ENCODE assay signal across 23 cellular contexts in the genomic region with DNA sequence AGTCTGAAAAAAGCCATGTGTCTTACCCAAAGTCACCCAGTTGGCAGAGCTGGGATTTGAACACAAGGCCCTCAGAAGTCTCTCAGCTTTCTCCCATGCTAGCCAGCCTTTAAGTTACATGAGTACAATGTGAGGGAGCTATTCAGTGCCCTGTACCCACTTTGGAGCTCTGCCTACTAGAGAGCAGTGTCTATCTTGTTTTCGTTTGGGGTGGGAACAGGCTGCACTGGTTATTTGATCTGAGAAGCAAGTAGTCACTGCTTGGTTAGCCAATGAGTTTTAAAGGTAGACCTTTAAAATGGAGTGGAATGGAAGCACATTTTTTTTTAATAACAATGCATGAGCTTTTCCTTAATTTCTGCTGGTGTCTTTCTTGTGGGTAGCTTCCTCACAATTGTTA.
DNase-seq lines count a peak whose midpoint lies in the region; ATAC-seq and TF ChIP-seq lines count a peak whose summit lies in the region.
"Had no signal": no experiment of that assay in that cellular context is flagged by ENCODE, and none has a peak within 500 bp of the region (broad histone marks: within the 10 kb centered on the region; RNA-seq: fewer than 3 reads in every experiment).

No MANE protein-coding gene starts in this region.

- no peak overlapping the region for H2BK15ac ChIP-seq in mesenchymal stem cell (ENCODE audit: low read depth, poor library complexity, severe bottlenecking)

- no peak overlapping the region for H2BK5ac ChIP-seq in mesenchymal stem cell (ENCODE audit: low read depth, low read length, poor library complexity, severe bottlenecking)

- no peak overlapping the region for H4K91ac ChIP-seq in mesenchymal stem cell (ENCODE audit: low read length)

- H3K4me2 ChIP-seq in mesenchymal stem cell (ENCODE audit: low read length, poor library complexity, severe bottlenecking) = no peak overlapping the region

- no peak overlapping the region for H3K9ac ChIP-seq in mesenchymal stem cell (ENCODE audit: low read length)
- H3K9ac ChIP-seq: BLaER1 treated with 17β-estradiol and CSF1 and Interleukin-3, amounts not matched to agents 10 nM and 100 nM; GM23248 had no signal

- TF ChIP-seq CTCF in type B pancreatic cell (conservative IDR thresholded peaks at IDR 0.05) = no peak

- H3K23ac ChIP-seq in mesenchymal stem cell (ENCODE audit: low read length in 2 of 2) = no peak overlapping the region

- no peaks in the 10 kb centered on the region for H3K27me3 ChIP-seq in mesenchymal stem cell (ENCODE audit: control insufficient read depth in 1 of 2, insufficient read depth in 1 of 2, low read length in 2 of 2)
- H3K27me3 ChIP-seq: BLaER1 treated with 17β-estradiol and CSF1 and Interleukin-3, amounts not matched to agents 10 nM and 100 nM; MG63; SJCRH30 had no signal

- no peak overlapping the region for H2AFZ ChIP-seq in mesenchymal stem cell (ENCODE audit: low read depth, low read length)
- H2AFZ ChIP-seq: GM23248 had no signal

- 86% methylated on average over 1 of the region's 1 CpG for WGBS in mesenchymal stem cell

- H3K14ac ChIP-seq in mesenchymal stem cell (ENCODE audit: low read length in 2 of 2) = no peak overlapping the region

- peaks cover 24% of the 10 kb centered on the region for H3K4me1 ChIP-seq in mesenchymal stem cell (ENCODE audit: control insufficient read depth, insufficient read depth, low read depth, low read length)

- H3K4me3 Mint-ChIP-seq in activated naive CD8-positive, alpha-beta T cell treated with anti-CD3 and anti-CD28 coated beads, Interleukin-2, amount 50 U/mL, for 24 hours = no peak overlapping the region
- H3K4me3 Mint-ChIP-seq in activated naive CD8-positive, alpha-beta T cell treated with anti-CD3 and anti-CD28 coated beads for 36 hours = no peak overlapping the region
- peak overlapping the region; percentile 46 for H3K4me3 Mint-ChIP-seq in central memory CD8-positive, alpha-beta T cell
- peak overlapping the region; percentile 16 for H3K4me3 Mint-ChIP-seq in stimulated activated effector memory CD8-positive, alpha-beta T cell treated with anti-CD3 and anti-CD28 coated beads, Interleukin-12 subunit alpha, Interleukin-12 subunit beta, amount 100 ng/mL, for 72 hours
- no peak overlapping the region for H3K4me3 Mint-ChIP-seq in type B pancreatic cell
- H3K4me3 Mint-ChIP-seq: CD4-positive, alpha-beta memory T cell had no signal

- H3K9me3 Mint-ChIP-seq in activated naive CD8-positive, alpha-beta T cell treated with anti-CD3 and anti-CD28 coated beads, Interleukin-2, amount 50 U/mL, for 24 hours = no peaks in the 10 kb centered on the region
- no peaks in the 10 kb centered on the region for H3K9me3 Mint-ChIP-seq in activated naive CD8-positive, alpha-beta T cell treated with anti-CD3 and anti-CD28 coated beads for 36 hours
- no peaks in the 10 kb centered on the region for H3K9me3 Mint-ChIP-seq in central memory CD8-positive, alpha-beta T cell
- H3K9me3 Mint-ChIP-seq in stimulated activated effector memory CD8-positive, alpha-beta T cell treated with anti-CD3 and anti-CD28 coated beads, Interleukin-12 subunit alpha, Interleukin-12 subunit beta, amount 100 ng/mL, for 72 hours = no peaks in the 10 kb centered on the region
- peaks cover 10% of the 10 kb centered on the region for H3K9me3 Mint-ChIP-seq in type B pancreatic cell

- H3K36me3 Mint-ChIP-seq in activated naive CD8-positive, alpha-beta T cell treated with anti-CD3 and anti-CD28 coated beads, Interleukin-2, amount 50 U/mL, for 24 hours (ENCODE audit: low read depth) = peaks cover 49% of the 10 kb centered on the region
- H3K36me3 Mint-ChIP-seq in activated naive CD8-positive, alpha-beta T cell treated with anti-CD3 and anti-CD28 coated beads for 36 hours = peaks cover 46% of the 10 kb centered on the region
- peaks cover 7% of the 10 kb centered on the region for H3K36me3 Mint-ChIP-seq in central memory CD8-positive, alpha-beta T cell (ENCODE audit: insufficient read depth)
- H3K36me3 Mint-ChIP-seq in stimulated activated effector memory CD8-positive, alpha-beta T cell treated with anti-CD3 and anti-CD28 coated beads, Interleukin-12 subunit alpha, Interleukin-12 subunit beta, amount 100 ng/mL, for 72 hours = peaks cover 17% of the 10 kb centered on the region
- peaks cover 24% of the 10 kb centered on the region for H3K36me3 Mint-ChIP-seq in type B pancreatic cell

- no peaks in the 10 kb centered on the region for H3K9me3 ChIP-seq in mesenchymal stem cell (ENCODE audit: control insufficient read depth, low read length)
- H3K9me3 ChIP-seq: MG63, SJCRH30 had no signal

- peak overlapping the region; percentile 10 for H3K27ac Mint-ChIP-seq in activated naive CD8-positive, alpha-beta T cell treated with anti-CD3 and anti-CD28 coated beads, Interleukin-2, amount 50 U/mL, for 24 hours
- H3K27ac Mint-ChIP-seq in activated naive CD8-positive, alpha-beta T cell treated with anti-CD3 and anti-CD28 coated beads for 36 hours = no peak overlapping the region
- peak overlapping the region; percentile 77 for H3K27ac Mint-ChIP-seq in central memory CD8-positive, alpha-beta T cell (ENCODE audit: low read depth)
- H3K27ac Mint-ChIP-seq in stimulated activated effector memory CD8-positive, alpha-beta T cell treated with anti-CD3 and anti-CD28 coated beads, Interleukin-12 subunit alpha, Interleukin-12 subunit beta, amount 100 ng/mL, for 72 hours = no peak overlapping the region
- H3K27ac Mint-ChIP-seq in type B pancreatic cell = no peak overlapping the region

- H3K27me3 Mint-ChIP-seq in activated naive CD8-positive, alpha-beta T cell treated with anti-CD3 and anti-CD28 coated beads, Interleukin-2, amount 50 U/mL, for 24 hours = no peaks in the 10 kb centered on the region
- no peaks in the 10 kb centered on the region for H3K27me3 Mint-ChIP-seq in activated naive CD8-positive, alpha-beta T cell treated with anti-CD3 and anti-CD28 coated beads for 36 hours
- H3K27me3 Mint-ChIP-seq in central memory CD8-positive, alpha-beta T cell = no peaks in the 10 kb centered on the region
- no peaks in the 10 kb centered on the region for H3K27me3 Mint-ChIP-seq in type B pancreatic cell
- H3K27me3 Mint-ChIP-seq: CD4-positive, alpha-beta memory T cell had no signal

- H3K18ac ChIP-seq in mesenchymal stem cell (ENCODE audit: low read depth in 1 of 2, low read length in 2 of 2) = no peak overlapping the region

- peak overlapping the region; percentile 71 for H2AK5ac ChIP-seq in mesenchymal stem cell (ENCODE audit: low read length, severe bottlenecking)

- H3K36me3 ChIP-seq in mesenchymal stem cell (ENCODE audit: control insufficient read depth in 1 of 2, insufficient read depth in 2 of 2, low read depth in 1 of 2, low read length in 2 of 2) = no peaks in the 10 kb centered on the region
- H3K36me3 ChIP-seq: MG63, SJCRH30 had no signal

- H3K4me3 ChIP-seq in mesenchymal stem cell (ENCODE audit: insufficient read depth in 1 of 2, low read depth in 1 of 2, low read length in 2 of 2) = no peak overlapping the region
- H3K4me3 ChIP-seq: BLaER1 treated with 17β-estradiol and CSF1 and Interleukin-3, amounts not matched to agents 10 nM and 100 nM; GM12878; GM23248; MG63; SJCRH30 had no signal

- no peak overlapping the region for H2BK120ac ChIP-seq in mesenchymal stem cell (ENCODE audit: low read depth, low read length)

- H3K4me1 Mint-ChIP-seq in activated naive CD8-positive, alpha-beta T cell treated with anti-CD3 and anti-CD28 coated beads, Interleukin-2, amount 50 U/mL, for 24 hours = peaks cover 47% of the 10 kb centered on the region
- H3K4me1 Mint-ChIP-seq in activated naive CD8-positive, alpha-beta T cell treated with anti-CD3 and anti-CD28 coated beads for 36 hours = peaks cover 38% of the 10 kb centered on the region
- peaks cover 48% of the 10 kb centered on the region for H3K4me1 Mint-ChIP-seq in central memory CD8-positive, alpha-beta T cell
- peaks cover 61% of the 10 kb centered on the region for H3K4me1 Mint-ChIP-seq in stimulated activated effector memory CD8-positive, alpha-beta T cell treated with anti-CD3 and anti-CD28 coated beads, Interleukin-12 subunit alpha, Interleukin-12 subunit beta, amount 100 ng/mL, for 72 hours
- peaks cover 44% of the 10 kb centered on the region for H3K4me1 Mint-ChIP-seq in type B pancreatic cell (ENCODE audit: unreplicated experiment)

- H2BK12ac ChIP-seq in mesenchymal stem cell (ENCODE audit: low read length in 2 of 2) = no peak overlapping the region

- ATAC-seq in activated naive CD8-positive, alpha-beta T cell treated with anti-CD3 and anti-CD28 coated beads, Interleukin-2, amount 50 U/mL, for 24 hours = no peak
- no peak for ATAC-seq in central memory CD8-positive, alpha-beta T cell (replicated peaks; ENCODE audit: extremely low read depth, poor library complexity, severe bottlenecking)
- no peak for ATAC-seq in stimulated activated effector memory CD8-positive, alpha-beta T cell treated with anti-CD3 and anti-CD28 coated beads, Interleukin-12 subunit alpha, Interleukin-12 subunit beta, amount 100 ng/mL, for 72 hours
- ATAC-seq in HG02759 (IDR thresholded peaks at IDR 0.05; ENCODE audit: unreplicated experiment) = no peak

- H3K27ac ChIP-seq in mesenchymal stem cell (ENCODE audit: low read length, poor library complexity, severe bottlenecking) = no peak overlapping the region
- H3K27ac ChIP-seq: BLaER1 treated with 17β-estradiol and CSF1 and Interleukin-3, amounts not matched to agents 10 nM and 100 nM; GM23248; SJCRH30 had no signal

- H4K8ac ChIP-seq in mesenchymal stem cell (ENCODE audit: low read length) = no peak overlapping the region

- DNase-seq in activated naive CD8-positive, alpha-beta T cell treated with anti-CD3 and anti-CD28 coated beads, Interleukin-2, amount 50 U/mL, for 24 hours = no peak
- no peak for DNase-seq in activated naive CD8-positive, alpha-beta T cell treated with anti-CD3 and anti-CD28 coated beads for 36 hours
- DNase-seq in central memory CD8-positive, alpha-beta T cell (ENCODE audit: low spot score in 2 of 2) = no peak
- no peak for DNase-seq in mesenchymal stem cell
- DNase-seq in stimulated activated effector memory CD8-positive, alpha-beta T cell treated with anti-CD3 and anti-CD28 coated beads, Interleukin-12 subunit alpha, Interleukin-12 subunit beta, amount 100 ng/mL, for 72 hours (ENCODE audit: low spot score in 2 of 2) = no peak
- no peak for DNase-seq in effector CD8-positive, alpha-beta T cell (lab: John Stamatoyannopoulos, UW)
- no peak for DNase-seq in type B pancreatic cell (ENCODE audit: extremely low spot score, unreplicated experiment)
- DNase-seq: 8988T; CD4-positive, alpha-beta memory T cell; DND-41; GM23248; HCEC 1CT; Kasumi-1; MG63; NCI-H1048; NCI-H1417 treated with DMSO at 0.1 percent for 48 hours; NCI-H187; NCI-H446; NCI-H526; SJCRH30 had no signal

- H3K79me1 ChIP-seq in mesenchymal stem cell (replicated peaks; ENCODE audit: low read length, poor library complexity, severe bottlenecking) = no peaks in the 10 kb centered on the region

- no peak overlapping the region for H3K4ac ChIP-seq in mesenchymal stem cell (ENCODE audit: low read depth in 1 of 2, low read length in 2 of 2)

Comparison
In these comparisons a context has a peak if more than half of its experiments do, and no peak if none do; other contexts are left out.
1. H3K27ac Mint-ChIP-seq: peak in activated naive CD8-positive, alpha-beta T cell treated with anti-CD3 and anti-CD28 coated beads, Interleukin-2, amount 50 U/mL, for 24 hours (single experiment) and central memory CD8-positive, alpha-beta T cell (single experiment); none in activated naive CD8-positive, alpha-beta T cell treated with anti-CD3 and anti-CD28 coated beads for 36 hours (single experiment), stimulated activated effector memory CD8-positive, alpha-beta T cell treated with anti-CD3 and anti-CD28 coated beads, Interleukin-12 subunit alpha, Interleukin-12 subunit beta, amount 100 ng/mL, for 72 hours (single experiment) and type B pancreatic cell (single experiment).
2. H3K4me3 Mint-ChIP-seq: peak in central memory CD8-positive, alpha-beta T cell (single experiment) and stimulated activated effector memory CD8-positive, alpha-beta T cell treated with anti-CD3 and anti-CD28 coated beads, Interleukin-12 subunit alpha, Interleukin-12 subunit beta, amount 100 ng/mL, for 72 hours (single experiment); none in activated naive CD8-positive, alpha-beta T cell treated with anti-CD3 and anti-CD28 coated beads, Interleukin-2, amount 50 U/mL, for 24 hours (single experiment), activated naive CD8-positive, alpha-beta T cell treated with anti-CD3 and anti-CD28 coated beads for 36 hours (single experiment) and type B pancreatic cell (single experiment).